ENCODE assay signal across 17 cellular contexts in genomic region chr20:47198996-47199552, GRCh38.
A peak's percentile ranks its signal among the peaks of the same experiment; 100 is the strongest.
DNase-seq lines count a peak whose midpoint lies in the region; ATAC-seq and TF ChIP-seq lines count a peak whose summit lies in the region.
"Had no signal": no experiment of that assay in that cellular context is flagged by ENCODE, and none has a peak within 500 bp of the region (broad histone marks: within the 10 kb centered on the region; RNA-seq: fewer than 3 reads in every experiment).

No MANE protein-coding gene starts in this region.

- no peak for TF ChIP-seq CTCF in Caco-2 (IDR thresholded peaks at IDR 0.05; ENCODE audit: insufficient read depth in 1 of 2, low read depth in 1 of 2, low read length in 1 of 2, severe bottlenecking in 1 of 2, unreplicated experiment in 1 of 2)

- no peak overlapping the region for H3K4me3 ChIP-seq in Caco-2 (ENCODE audit: low read depth, low read length)
- H3K4me3 ChIP-seq: BLaER1, GM23338 had no signal

- no peaks in the 10 kb centered on the region for H3K9me3 Mint-ChIP-seq in Caco-2 (ENCODE audit: unreplicated experiment)
- H3K9me3 Mint-ChIP-seq: CD4-positive, CD25-positive, alpha-beta regulatory T cell; CD8-positive, alpha-beta T cell; GM23338; H9 had no signal

- ATAC-seq in T-helper 17 cell, result no peak
- no peak for ATAC-seq in HG02763 (IDR thresholded peaks at IDR 0.05; ENCODE audit: unreplicated experiment)
- ATAC-seq: CD8-positive, alpha-beta T cell; GM23338; HCT116 had no signal

- CTCF ChIA-PET in Caco-2 (lab: Charles Lee), result interaction anchor here (0.6 to 3.9 kb wide), 3 partner anchors 160 to 501 kb away, joined by 4 to 49 read pairs (median 5); no protein-coding TSS in a partner anchor

- POLR2A ChIA-PET in Caco-2 (lab: Charles Lee), result interaction anchor here (0.7 kb wide), 1 partner anchor 65 kb away, joined by 4 read pairs; no protein-coding TSS in a partner anchor

- BruUV-seq in Caco-2 (replicated peaks; lab: Mats Ljungman, UMichigan), result no TSS peak

- H3K4me3 Mint-ChIP-seq in Caco-2 (ENCODE audit: unreplicated experiment), result no peak overlapping the region
- H3K4me3 Mint-ChIP-seq in T-helper 17 cell, result no peak overlapping the region
- H3K4me3 Mint-ChIP-seq: B cell; CD4-positive, CD25-positive, alpha-beta regulatory T cell; CD8-positive, alpha-beta T cell; GM23338; H9 had no signal

- peak overlapping the region; percentile 94 for H3K27ac Mint-ChIP-seq in Caco-2 (ENCODE audit: unreplicated experiment)
- peak overlapping the region; percentile 3 for H3K27ac Mint-ChIP-seq in T-helper 17 cell
- H3K27ac Mint-ChIP-seq: B cell; CD8-positive, alpha-beta T cell; GM23338; H9 had no signal

- no peak for DNase-seq in Caco-2
- DNase-seq in T-helper 17 cell, result no peak
- DNase-seq in posterior vena cava (ENCODE audit: low spot score), result peak; percentile 35
- DNase-seq in cortex of kidney (lab: John Stamatoyannopoulos, UW), result no peak
- no peak for DNase-seq in activated T-cell treated with anti-CD3 and anti-CD28 coated beads, Interleukin-2, amount 50 U/mL, for 48 hours
- DNase-seq: CD4-positive, CD25-positive, alpha-beta regulatory T cell; CD8-positive, alpha-beta T cell; DMS 273 treated with DMSO at 0.1 percent for 48 hours; DMS79; EL; GDM1; H9 had no signal

- H3K4me1 Mint-ChIP-seq in Caco-2 (ENCODE audit: low read depth, unreplicated experiment) (peaks cover 43% of the 10 kb centered on the region), T-helper 17 cell (peaks cover 5% of the 10 kb centered on the region)

- intact Hi-C loops in Caco-2 (cut with micrococcal nuclease; ENCODE audit: unreplicated experiment) (loop anchor here (5.0 kb wide), 3 partner anchors 303 to 463 kb away; partner anchors contain the start of gene NCOA3), posterior vena cava (cut with DNase I) (loop anchor here in 1 of 2 donors (5.0 kb wide), 1 partner anchor 183 kb away; no protein-coding TSS in a partner anchor)

- H3K36me3 Mint-ChIP-seq in Caco-2 (ENCODE audit: insufficient read depth, unreplicated experiment), result peaks cover 22% of the 10 kb centered on the region
- no peaks in the 10 kb centered on the region for H3K36me3 Mint-ChIP-seq in T-helper 17 cell (ENCODE audit: low read depth)
- H3K36me3 Mint-ChIP-seq: CD4-positive, CD25-positive, alpha-beta regulatory T cell; CD8-positive, alpha-beta T cell had no signal

- no peaks in the 10 kb centered on the region for H3K36me3 ChIP-seq in Caco-2 (ENCODE audit: control insufficient read depth, insufficient read depth, low read length)
- H3K36me3 ChIP-seq: BLaER1 had no signal

- H3K9me3 ChIP-seq in Caco-2 (no peaks in the 10 kb centered on the region), T-helper 17 cell (ENCODE audit: control insufficient read depth, low read length, poor library complexity, severe bottlenecking) (no peaks in the 10 kb centered on the region)

- H3K4me1 ChIP-seq in Caco-2, result peaks cover 31% of the 10 kb centered on the region

- H3K27me3 Mint-ChIP-seq in Caco-2 (ENCODE audit: insufficient read depth, unreplicated experiment) (no peaks in the 10 kb centered on the region), T-helper 17 cell (peaks cover 6% of the 10 kb centered on the region)
- H3K27me3 Mint-ChIP-seq: B cell had no signal

- H3K27me3 ChIP-seq in Caco-2 (replicated peaks; ENCODE audit: control insufficient read depth, insufficient read depth, low read length), result no peaks in the 10 kb centered on the region
- H3K27me3 ChIP-seq: BLaER1 had no signal
